8 cellular contexts compared by ENCODE assay signal in genomic region chr15:66654718-66655375, GRCh38. TPM values are rescaled to one million over a fixed set of nuclear protein-coding genes. Genes with fewer than 3 reads are reported as not detected.
DNase-seq lines count a peak whose midpoint lies in the region; ATAC-seq and TF ChIP-seq lines count a peak whose summit lies in the region.

No MANE protein-coding gene starts in this region.

- H3K4me2 ChIP-seq in GM23248 (ENCODE audit: unreplicated experiment) = peak overlapping the region; percentile 79

- TF ChIP-seq CTCF in activated CD8-positive, alpha-beta T cell treated with anti-CD3 and anti-CD28 coated beads for 36 hours (IDR thresholded peaks at IDR 0.05) = no peak

- no peaks in the 10 kb centered on the region for H3F3A ChIP-seq in GM23248 (ENCODE audit: insufficient read depth)

- H3K9me3 Mint-ChIP-seq in activated CD8-positive, alpha-beta T cell treated with anti-CD3 and anti-CD28 coated beads for 36 hours = no peaks in the 10 kb centered on the region

- H3K9me3 ChIP-seq in GM23248 (ENCODE audit: low read depth) = no peaks in the 10 kb centered on the region
- no peaks in the 10 kb centered on the region for H3K9me3 ChIP-seq in T-helper 17 cell (ENCODE audit: control insufficient read depth, low read length, poor library complexity, severe bottlenecking)

- no peaks in the 10 kb centered on the region for H3K36me3 ChIP-seq in GM23248 (ENCODE audit: low read depth)

- no peaks in the 10 kb centered on the region for H3K36me3 Mint-ChIP-seq in activated CD8-positive, alpha-beta T cell treated with anti-CD3 and anti-CD28 coated beads for 36 hours (ENCODE audit: low read depth)
- peaks cover 4% of the 10 kb centered on the region for H3K36me3 Mint-ChIP-seq in T-helper 17 cell (ENCODE audit: low read depth)

- H3K9me2 ChIP-seq in GM23248 (ENCODE audit: insufficient read depth) = no peaks in the 10 kb centered on the region

- no peaks in the 10 kb centered on the region for H3K27me3 ChIP-seq in GM23248 (replicated peaks; ENCODE audit: insufficient read depth)

- no peaks in the 10 kb centered on the region for H4K20me1 ChIP-seq in GM23248 (ENCODE audit: insufficient read depth)

- peaks cover 5% of the 10 kb centered on the region for H3K4me1 Mint-ChIP-seq in activated CD8-positive, alpha-beta T cell treated with anti-CD3 and anti-CD28 coated beads for 36 hours (ENCODE audit: low read depth)
- peaks cover 7% of the 10 kb centered on the region for H3K4me1 Mint-ChIP-seq in T-helper 17 cell

- peak overlapping the region; percentile 91 for H2AFZ ChIP-seq in GM23248

- CTCF ChIA-PET in activated CD8-positive, alpha-beta T cell treated with anti-CD3 and anti-CD28 coated beads for 36 hours (lab: Charles Lee) = interaction anchor here (0.6 kb wide), 1 partner anchor 218 kb away, joined by 4 read pairs; no protein-coding TSS in a partner anchor

- POLR2A ChIA-PET in activated CD8-positive, alpha-beta T cell treated with anti-CD3 and anti-CD28 coated beads for 36 hours (lab: Charles Lee) = interaction anchor here (0.6 kb wide), 1 partner anchor 1493 kb away, joined by 4 read pairs; no protein-coding TSS in a partner anchor

- intact Hi-C loops in activated CD8-positive, alpha-beta T cell treated with anti-CD3 and anti-CD28 coated beads for 36 hours (cut with micrococcal nuclease) = no loop called here
- intact Hi-C loops in left ventricle myocardium superior (cut with micrococcal nuclease) (no loop called here), sciatic nerve (cut with DNase I) (no loop called here), head of caudate nucleus (cut with DNase I) (no loop called here)

- H3K27ac Mint-ChIP-seq in activated CD8-positive, alpha-beta T cell treated with anti-CD3 and anti-CD28 coated beads for 36 hours = no peak overlapping the region
- H3K27ac Mint-ChIP-seq in T-helper 17 cell = no peak overlapping the region

- peak overlapping the region; percentile 59 for H3K4me3 ChIP-seq in GM23248

- whole genome bisulfite sequencing in GM23248 (ENCODE audit: low coverage in 1 of 2, low lambda C conversion rate in 2 of 2, missing lambda C conversion rate in 2 of 2), 2 experiments = 20 to 21% methylated on average over 30 to 44 of the region's 48 CpGs

- peaks cover 1% of the 10 kb centered on the region for H3K27me3 Mint-ChIP-seq in activated CD8-positive, alpha-beta T cell treated with anti-CD3 and anti-CD28 coated beads for 36 hours
- peaks cover 42% of the 10 kb centered on the region for H3K27me3 Mint-ChIP-seq in T-helper 17 cell

- ATAC-seq in activated CD8-positive, alpha-beta T cell treated with anti-CD3 and anti-CD28 coated beads for 36 hours = peak; percentile 81
- ATAC-seq in left ventricle myocardium superior (peak; percentile 76), sciatic nerve (peak; percentile 25), T-helper 17 cell (no peak)

- H3K79me2 ChIP-seq in GM23248 (ENCODE audit: insufficient read depth) = no peaks in the 10 kb centered on the region

- H3K4me3 Mint-ChIP-seq in activated CD8-positive, alpha-beta T cell treated with anti-CD3 and anti-CD28 coated beads for 36 hours = peak overlapping the region; percentile 49
- no peak overlapping the region for H3K4me3 Mint-ChIP-seq in T-helper 17 cell

- H3K4me1 ChIP-seq in GM23248 (ENCODE audit: insufficient read depth) = peaks cover 8% of the 10 kb centered on the region; the same call in 1 of the 2 replicates

- in situ Hi-C loops in GM23248 (cut with MboI) = no loop called here

- peak; percentile 40 for DNase-seq in GM23248
- DNase-seq in activated CD8-positive, alpha-beta T cell treated with anti-CD3 and anti-CD28 coated beads for 36 hours = peak; percentile 50
- DNase-seq in left ventricle myocardium superior = peak; percentile 58
- DNase-seq in sciatic nerve (ENCODE audit: low spot score) = peak; percentile 66
- no peak for DNase-seq in T-helper 17 cell
- no peak for DNase-seq in NCI-H128 (lab: John Stamatoyannopoulos, UW; ENCODE audit: unreplicated experiment)
- DNase-seq in NCI-H1694 (lab: John Stamatoyannopoulos, UW) = no peak
- DNase-seq in head of caudate nucleus = no peak

- no peak overlapping the region for H3K27ac ChIP-seq in GM23248

- H3K9ac ChIP-seq in GM23248 = peak overlapping the region; percentile 80

RNA-seq across cellular contexts. Expression of gene SMAD6, which starts 47.2 kb away (rescaled TPM):
- total RNA-seq in GM23248 (2014; rRNA removed; shearing (Covaris generic)) = 24.0 and 32.9 TPM in 2 replicates
- polyA plus RNA-seq in GM23248 (2016; fragmentation: Nextera tagmentation; extraction: Ambion mirVana) = 3.5 and 3.6 TPM in 2 replicates
- under 1 TPM; 0.25 to 0.41 TPM for total RNA-seq in activated CD8-positive, alpha-beta T cell treated with anti-CD3 and anti-CD28 coated beads for 36 hours
- total RNA-seq in left ventricle myocardium superior (14.9 TPM), sciatic nerve (62.4 TPM), T-helper 17 cell (under 1 TPM in 1 of 2 donors, not detected in 1; 0.10 TPM)

Comparison
In these comparisons a context has a peak if more than half of its experiments do, and no peak if none do; other contexts are left out.
1. DNase-seq: peak in GM23248 (single experiment), activated CD8-positive, alpha-beta T cell treated with anti-CD3 and anti-CD28 coated beads for 36 hours (single experiment), left ventricle myocardium superior (single experiment) and sciatic nerve (single experiment); none in T-helper 17 cell (0 of 3), NCI-H128 (single experiment), NCI-H1694 (single experiment) and head of caudate nucleus (0 of 42).
2. RNA of gene SMAD6, which starts 47.2 kb away (total RNA-seq): 62.4 TPM in sciatic nerve (single experiment), 24.0 to 32.9 TPM in GM23248 and 14.9 TPM in left ventricle myocardium superior (single experiment); 0.25 to 0.41 TPM in activated CD8-positive, alpha-beta T cell treated with anti-CD3 and anti-CD28 coated beads for 36 hours and 0.10 TPM in T-helper 17 cell; every median in the first group is over 10 times any median in the second.